Comparison of ENCODE assay signal across 1 cellular context in genomic region chr1:37763791-37764741, GRCh38.
A peak's percentile ranks its signal among the peaks of the same experiment; 100 is the strongest.
TF ChIP-seq lines count a peak whose summit lies in the region.

No MANE protein-coding gene starts in this region.

TF ChIP-seq in HepG2, 621 proteins besides CTCF, POLR2A, EP300 and RAD21 (continued from another document):
- TF ChIP-seq LCORL (IDR thresholded peaks at IDR 0.05) (no peak), LCORL (CRISPR knock-in tag; IDR thresholded peaks at IDR 0.05) (peak; percentile 66; the same call in 1 of the 2 replicates), RCOR2 (CRISPR knock-in tag; IDR thresholded peaks at IDR 0.05) (peak; percentile 57; the same call in 1 of the 2 replicates), GFI1 (CRISPR knock-in tag; IDR thresholded peaks at IDR 0.05; ENCODE audit: borderline replicate concordance) (peak; percentile 71; the same call in 1 of the 2 replicates), ZNF878 (CRISPR knock-in tag; IDR thresholded peaks at IDR 0.05) (peak; percentile 93), IKZF1 (IDR thresholded peaks at IDR 0.05) (no peak), ZBTB42 (CRISPR knock-in tag; IDR thresholded peaks at IDR 0.05) (peak; percentile 97), ZNF10 (CRISPR knock-in tag; IDR thresholded peaks at IDR 0.05; ENCODE audit: borderline replicate concordance, low read depth) (no peak), AHDC1 (CRISPR knock-in tag; IDR thresholded peaks at IDR 0.05; ENCODE audit: borderline replicate concordance) (peak; percentile 80), MEIS2 (CRISPR knock-in tag; IDR thresholded peaks at IDR 0.05) (peak; percentile 99), SCMH1 (CRISPR knock-in tag; IDR thresholded peaks at IDR 0.05; ENCODE audit: borderline replicate concordance) (peak; percentile 84; the same call in 1 of the 2 replicates), NCOR1 (IDR thresholded peaks at IDR 0.05; ENCODE audit: borderline replicate concordance, low read length) (no peak), ATAD3A (CRISPR knock-in tag; IDR thresholded peaks at IDR 0.05) (peak; percentile 99), ZNF713 (CRISPR knock-in tag; IDR thresholded peaks at IDR 0.05) (no peak), HOXA9 (CRISPR knock-in tag; IDR thresholded peaks at IDR 0.05; ENCODE audit: borderline replicate concordance) (peak; percentile 99), TFDP2 (CRISPR knock-in tag; IDR thresholded peaks at IDR 0.05) (peak; percentile 75), SNAPC2 (CRISPR knock-in tag; IDR thresholded peaks at IDR 0.05) (peak; percentile 85; the same call in 1 of the 2 replicates), ZSCAN20 (CRISPR knock-in tag; IDR thresholded peaks at IDR 0.05; ENCODE audit: borderline replicate concordance) (peak; percentile 99), SKIL (CRISPR knock-in tag; IDR thresholded peaks at IDR 0.05; ENCODE audit: borderline replicate concordance) (peak; percentile 59; the same call in 1 of the 2 replicates), BRCA1 (CRISPR knock-in tag; IDR thresholded peaks at IDR 0.05) (peak; percentile 100), ZNF883 (CRISPR knock-in tag; IDR thresholded peaks at IDR 0.05; ENCODE audit: not compliant biosample characterization) (peak; percentile 99), ERF (CRISPR knock-in tag; IDR thresholded peaks at IDR 0.05) (peak; percentile 99), FOXJ3 (CRISPR knock-in tag; IDR thresholded peaks at IDR 0.05; ENCODE audit: borderline replicate concordance) (peak; percentile 72; the same call in 1 of the 2 replicates), RAD51 (IDR thresholded peaks at IDR 0.05; ENCODE audit: borderline replicate concordance) (no peak), ZNF263 (CRISPR knock-in tag; IDR thresholded peaks at IDR 0.05) (peak; percentile 92), ZNF512 (CRISPR knock-in tag; IDR thresholded peaks at IDR 0.05) (no peak), NFRKB (IDR thresholded peaks at IDR 0.05) (no peak), THAP7 (CRISPR knock-in tag; IDR thresholded peaks at IDR 0.05) (peak; percentile 92; the same call in 1 of the 2 replicates), PRPF4 (IDR thresholded peaks at IDR 0.05; ENCODE audit: low read depth, low read length, poor library complexity, severe bottlenecking) (no peak), ZBTB10 (CRISPR knock-in tag; IDR thresholded peaks at IDR 0.05; ENCODE audit: borderline replicate concordance) (peak; percentile 98), RBFOX2 (IDR thresholded peaks at IDR 0.05; ENCODE audit: low read depth, low read length) (no peak), ZNF543 (CRISPR knock-in tag; IDR thresholded peaks at IDR 0.05) (peak; percentile 98), AFF4 (CRISPR knock-in tag; IDR thresholded peaks at IDR 0.05) (peak; percentile 90), GTF3A (CRISPR knock-in tag; conservative IDR thresholded peaks at IDR 0.05) (no peak), ZNF234 (CRISPR knock-in tag; conservative IDR thresholded peaks at IDR 0.05) (peak; percentile 98), ZFP37 (CRISPR knock-in tag; IDR thresholded peaks at IDR 0.05; ENCODE audit: borderline replicate concordance) (peak; percentile 100), ZNF563 (CRISPR knock-in tag; IDR thresholded peaks at IDR 0.05) (peak; percentile 100), ZNF589 (CRISPR knock-in tag; conservative IDR thresholded peaks at IDR 0.05) (peak; percentile 97), FOSL2 (CRISPR knock-in tag; IDR thresholded peaks at IDR 0.05) (peak; percentile 85), ZBTB8A (CRISPR knock-in tag; IDR thresholded peaks at IDR 0.05; ENCODE audit: borderline replicate concordance, low read depth) (peak; percentile 83; the same call in 1 of the 2 replicates), KDM4B (CRISPR knock-in tag; IDR thresholded peaks at IDR 0.05) (peak; percentile 100), ZNF367 (CRISPR knock-in tag; IDR thresholded peaks at IDR 0.05; ENCODE audit: borderline replicate concordance) (peak; percentile 99; the same call in 1 of the 2 replicates), FIP1L1 (IDR thresholded peaks at IDR 0.05; ENCODE audit: borderline replicate concordance, insufficient read depth, low read depth, low read length) (no peak), ZNF33A (CRISPR knock-in tag; IDR thresholded peaks at IDR 0.05; ENCODE audit: borderline replicate concordance) (peak; percentile 95), ZNF282 (IDR thresholded peaks at IDR 0.05; ENCODE audit: partially characterized antibody) (no peak), ZNF672 (CRISPR knock-in tag; IDR thresholded peaks at IDR 0.05) (peak; percentile 81; the same call in 1 of the 2 replicates), YEATS2 (CRISPR knock-in tag; IDR thresholded peaks at IDR 0.05; ENCODE audit: borderline replicate concordance) (peak; percentile 84), FOXO1 (CRISPR knock-in tag; IDR thresholded peaks at IDR 0.05) (peak; percentile 98), PHB2 (IDR thresholded peaks at IDR 0.05; ENCODE audit: partially characterized antibody) (no peak), ZNF660 (CRISPR knock-in tag; IDR thresholded peaks at IDR 0.05; ENCODE audit: borderline replicate concordance, low read depth) (peak; percentile 97), ZC3H13 (CRISPR knock-in tag; IDR thresholded peaks at IDR 0.05) (peak; percentile 96)
